In the genomic region with DNA sequence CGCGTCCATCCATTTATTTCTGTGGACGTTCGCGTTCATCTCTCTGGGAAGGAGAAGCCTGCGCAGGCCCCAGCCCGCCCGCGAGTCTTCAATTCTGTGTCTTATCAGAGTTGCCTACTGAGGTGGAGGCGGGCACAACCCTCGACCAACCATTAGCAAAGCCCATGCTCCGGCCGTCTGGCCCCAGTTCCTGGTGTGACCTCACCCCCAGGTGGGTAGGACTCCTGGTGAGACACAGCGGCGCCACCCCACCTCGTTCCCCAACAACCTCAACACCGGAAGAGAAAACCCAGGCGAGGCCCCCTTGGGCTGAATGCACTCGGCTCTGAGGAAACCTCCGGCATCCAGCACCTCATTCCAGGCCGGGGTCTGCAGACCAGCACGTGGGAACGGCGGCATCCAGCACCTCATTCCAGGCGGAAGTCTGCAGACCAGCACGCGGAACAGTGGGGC, we compare ENCODE assay signal across 14 cellular contexts. TPM values are rescaled to one million over a fixed set of nuclear protein-coding genes. Genes with fewer than 3 reads are reported as not detected.
DNase-seq lines count a peak whose midpoint lies in the region; ATAC-seq, FAIRE-seq and TF ChIP-seq lines count a peak whose summit lies in the region.
"Had no signal": no experiment of that assay in that cellular context is flagged by ENCODE, and none has a peak within 500 bp of the region (broad histone marks: within the 10 kb centered on the region; RNA-seq: fewer than 3 reads in every experiment).

No MANE protein-coding gene starts in this region.

- H3K27me3 Mint-ChIP-seq in activated naive CD4-positive, alpha-beta T cell treated with anti-CD3 and anti-CD28 coated beads, Interleukin-2, amount 50 U/mL, for 24 hours: no peaks in the 10 kb centered on the region
- H3K27me3 Mint-ChIP-seq in activated naive CD4-positive, alpha-beta T cell treated with anti-CD3 and anti-CD28 coated beads, Interleukin-2, amount 10 ng/mL, durations not matched to agents 7 days and 5 days: no peaks in the 10 kb centered on the region
- H3K27me3 Mint-ChIP-seq in naive thymus-derived CD4-positive, alpha-beta T cell: no peaks in the 10 kb centered on the region
- H3K27me3 Mint-ChIP-seq: activated CD4-positive, alpha-beta T cell treated with anti-CD3 and anti-CD28 coated beads for 36 hours; IgD-negative memory B cell had no signal

- peaks cover 0 to 5% of the 10 kb centered on the region in 2 donors for H3K4me1 ChIP-seq in naive thymus-derived CD4-positive, alpha-beta T cell (ENCODE audit: control insufficient read depth in 2 of 2, insufficient read depth in 2 of 2, low read length in 2 of 2)
- H3K4me1 ChIP-seq in transverse colon: peaks cover 51 to 68% (median 61%) of the 10 kb centered on the region in 4 donors

- H3K4me3 Mint-ChIP-seq in activated naive CD4-positive, alpha-beta T cell treated with anti-CD3 and anti-CD28 coated beads, Interleukin-2, amount 50 U/mL, for 24 hours: peak overlapping the region; percentile 59
- H3K4me3 Mint-ChIP-seq in activated naive CD4-positive, alpha-beta T cell treated with anti-CD3 and anti-CD28 coated beads, Interleukin-2, amount 10 ng/mL, durations not matched to agents 7 days and 5 days: no peak overlapping the region
- peak overlapping the region in 6 of 10 donors; percentile 35 to 71 (median 52) for H3K4me3 Mint-ChIP-seq in naive thymus-derived CD4-positive, alpha-beta T cell
- H3K4me3 Mint-ChIP-seq: activated CD4-positive, alpha-beta T cell treated with anti-CD3 and anti-CD28 coated beads for 36 hours had no signal

- H3K9me3 Mint-ChIP-seq in activated naive CD4-positive, alpha-beta T cell treated with anti-CD3 and anti-CD28 coated beads, Interleukin-2, amount 50 U/mL, for 24 hours: no peaks in the 10 kb centered on the region
- no peaks in the 10 kb centered on the region for H3K9me3 Mint-ChIP-seq in activated naive CD4-positive, alpha-beta T cell treated with anti-CD3 and anti-CD28 coated beads, Interleukin-2, amount 10 ng/mL, durations not matched to agents 7 days and 5 days
- no peaks in the 10 kb centered on the region for H3K9me3 Mint-ChIP-seq in naive thymus-derived CD4-positive, alpha-beta T cell
- H3K9me3 Mint-ChIP-seq: IgD-negative memory B cell had no signal

- intact Hi-C loops in naive thymus-derived CD4-positive, alpha-beta T cell (cut with micrococcal nuclease): loop anchor here in 1 of 2 donors (5.0 kb wide), 1 partner anchor 36 kb away; the partner anchor contains the start of gene ZNF444
- intact Hi-C loops in transverse colon (cut with DNase I; ENCODE audit: low total_unique reads): no loop called here

- CTCF ChIA-PET in activated naive CD4-positive, alpha-beta T cell treated with anti-CD3 and anti-CD28 coated beads, Interleukin-2, amount 10 ng/mL, durations not matched to agents 7 days and 5 days (lab: Charles Lee): no interaction called here
- CTCF ChIA-PET in naive thymus-derived CD4-positive, alpha-beta T cell (lab: Charles Lee): interaction anchor here (0.6 to 0.9 kb wide), 3 partner anchors 36 to 946 kb away, joined by 3 to 5 read pairs (median 4); no protein-coding TSS in a partner anchor

- H3K9me3 ChIP-seq in naive thymus-derived CD4-positive, alpha-beta T cell (ENCODE audit: control insufficient read depth in 2 of 3, low read length in 3 of 3): no peaks in the 10 kb centered on the region
- no peaks in the 10 kb centered on the region for H3K9me3 ChIP-seq in transverse colon
- H3K9me3 ChIP-seq: Peyer's patch, thoracic aorta had no signal

- WGBS in transverse colon (ENCODE audit: low coverage in 1 of 2), 2 donors: 66% methylated on average over 19 of the region's 27 CpGs; no CpG with 5 or more reads in 1 of the 2 donors

- no peak for TF ChIP-seq EP300 in transverse colon (IDR thresholded peaks at IDR 0.05; ENCODE audit: low read depth)

- peaks cover 46% of the 10 kb centered on the region for H3K4me1 Mint-ChIP-seq in activated naive CD4-positive, alpha-beta T cell treated with anti-CD3 and anti-CD28 coated beads, Interleukin-2, amount 50 U/mL, for 24 hours
- peaks cover 37% of the 10 kb centered on the region for H3K4me1 Mint-ChIP-seq in activated naive CD4-positive, alpha-beta T cell treated with anti-CD3 and anti-CD28 coated beads, Interleukin-2, amount 10 ng/mL, durations not matched to agents 7 days and 5 days
- peaks cover 23 to 58% (median 40%) of the 10 kb centered on the region in 7 donors for H3K4me1 Mint-ChIP-seq in naive thymus-derived CD4-positive, alpha-beta T cell

- in situ Hi-C loops in transverse colon (cut with MboI; ENCODE audit: low pct_ligation_motif_present in 1 of 4, low pct_unique_long_range_greater_than_20kb in 1 of 4, low sequenced_read_pairs in 3 of 4): no loop called here

- H3K36me3 ChIP-seq in naive thymus-derived CD4-positive, alpha-beta T cell (ENCODE audit: control insufficient read depth in 2 of 3, insufficient read depth in 3 of 3, low read length in 3 of 3): peaks cover 0 to 26% (median 0%) of the 10 kb centered on the region in 3 experiments
- H3K36me3 ChIP-seq in transverse colon: peaks cover 0 to 10% (median 4%) of the 10 kb centered on the region in 4 donors

- no peak for ATAC-seq in naive thymus-derived CD4-positive, alpha-beta T cell
- ATAC-seq in HG03039 (IDR thresholded peaks at IDR 0.05; ENCODE audit: unreplicated experiment) (no peak), GM21723 (IDR thresholded peaks at IDR 0.05; ENCODE audit: unreplicated experiment) (no peak)
- ATAC-seq: activated CD4-positive, alpha-beta T cell treated with anti-CD3 and anti-CD28 coated beads for 36 hours had no signal

- DNase-seq in activated naive CD4-positive, alpha-beta T cell treated with anti-CD3 and anti-CD28 coated beads, Interleukin-2, amount 10 ng/mL, durations not matched to agents 7 days and 5 days: no peak
- no peak for DNase-seq in naive thymus-derived CD4-positive, alpha-beta T cell
- DNase-seq in transverse colon (peak; percentile 83), GM12891 (ENCODE audit: insufficient read length, low spot score) (no peak)
- DNase-seq: activated CD4-positive, alpha-beta T cell treated with anti-CD3 and anti-CD28 coated beads for 36 hours; NCI-H1417; NCI-H510A had no signal

- no peaks in the 10 kb centered on the region for H3K27me3 ChIP-seq in naive thymus-derived CD4-positive, alpha-beta T cell (ENCODE audit: control insufficient read depth in 2 of 2, insufficient read depth in 2 of 2, low read length in 2 of 2)
- no peaks in the 10 kb centered on the region for H3K27me3 ChIP-seq in transverse colon
- H3K27me3 ChIP-seq: Peyer's patch had no signal

- H3K27ac Mint-ChIP-seq in activated naive CD4-positive, alpha-beta T cell treated with anti-CD3 and anti-CD28 coated beads, Interleukin-2, amount 50 U/mL, for 24 hours: no peak overlapping the region
- H3K27ac Mint-ChIP-seq in activated naive CD4-positive, alpha-beta T cell treated with anti-CD3 and anti-CD28 coated beads, Interleukin-2, amount 10 ng/mL, durations not matched to agents 7 days and 5 days: no peak overlapping the region
- peak overlapping the region in 5 of 9 donors; percentile 1 to 77 (median 46) for H3K27ac Mint-ChIP-seq in naive thymus-derived CD4-positive, alpha-beta T cell
- H3K27ac Mint-ChIP-seq: activated CD4-positive, alpha-beta T cell treated with anti-CD3 and anti-CD28 coated beads for 36 hours had no signal

- POLR2A ChIA-PET in naive thymus-derived CD4-positive, alpha-beta T cell (lab: Charles Lee): no interaction called here

- H3K27ac ChIP-seq in cingulate gyrus (ENCODE audit: low read depth, low read length) (peak overlapping the region; percentile 75), transverse colon (peak overlapping the region; percentile 84 to 92 (median 90))
- H3K27ac ChIP-seq in naive thymus-derived CD4-positive, alpha-beta T cell (ENCODE audit: low read depth, low read length): no peak overlapping the region

- no peak for TF ChIP-seq CTCF in transverse colon (IDR thresholded peaks at IDR 0.05)

- FAIRE-seq in GM12891 (lab: Jason Lieb, UNC): no peak

- TF ChIP-seq POLR2A in transverse colon (IDR thresholded peaks at IDR 0.05) (peak; percentile 90), GM12891 (IDR thresholded peaks at IDR 0.05; ENCODE audit: low read depth, low read length) (no peak)

- H3K36me3 Mint-ChIP-seq in activated naive CD4-positive, alpha-beta T cell treated with anti-CD3 and anti-CD28 coated beads, Interleukin-2, amount 50 U/mL, for 24 hours: peaks cover 2% of the 10 kb centered on the region
- peaks cover 9% of the 10 kb centered on the region for H3K36me3 Mint-ChIP-seq in activated naive CD4-positive, alpha-beta T cell treated with anti-CD3 and anti-CD28 coated beads, Interleukin-2, amount 10 ng/mL, durations not matched to agents 7 days and 5 days
- H3K36me3 Mint-ChIP-seq in naive thymus-derived CD4-positive, alpha-beta T cell: peaks cover 0 to 7% (median 0%) of the 10 kb centered on the region in 5 donors
- H3K36me3 Mint-ChIP-seq: IgD-negative memory B cell had no signal

- no peak overlapping the region for H3K4me3 ChIP-seq in naive thymus-derived CD4-positive, alpha-beta T cell (ENCODE audit: low read length)
- peak overlapping the region in 3 of 4 donors; percentile 19 to 37 (median 22) for H3K4me3 ChIP-seq in transverse colon
- H3K4me3 ChIP-seq: thoracic aorta had no signal

TF ChIP-seq in GM12891, 5 proteins besides CTCF, POLR2A, EP300 and RAD21:
- TF ChIP-seq PAX5 (IDR thresholded peaks at IDR 0.05; ENCODE audit: insufficient read depth, low read length, severe bottlenecking) (no peak), POLR2AphosphoS5 (IDR thresholded peaks at IDR 0.05; ENCODE audit: low read depth, low read length) (no peak), TAF1 (IDR thresholded peaks at IDR 0.05; ENCODE audit: low read depth, low read length) (no peak), POU2F2 (IDR thresholded peaks at IDR 0.05; ENCODE audit: low read depth, low read length) (no peak), SPI1 (IDR thresholded peaks at IDR 0.05; ENCODE audit: low read depth, low read length) (no peak)
TF ChIP-seq in GM12891: peak in this region for 0.

RNA-seq across cellular contexts. Expression of gene ZNF787, which starts 14.7 kb away (rescaled TPM):
- total RNA-seq in naive thymus-derived CD4-positive, alpha-beta T cell: 10 to 100 TPM; 19.7 to 41.2 (median 33.0) TPM
- 1 to 10 TPM; 1.5 to 2.4 TPM for polyA plus RNA-seq in naive thymus-derived CD4-positive, alpha-beta T cell
- total RNA-seq in transverse colon: 10 to 100 TPM; 24.9 to 53.1 (median 27.4) TPM
- polyA plus RNA-seq in GM12891 (2012; ENCODE audit: low read depth, missing spikeins): 16.4 TPM

RNA-seq across cellular contexts. Expression of gene ZNF444, which starts 34.7 kb away (rescaled TPM):
- total RNA-seq in naive thymus-derived CD4-positive, alpha-beta T cell: 10 to 100 TPM; 22.2 to 49.6 (median 35.7) TPM
- 10 to 100 TPM; 15.9 to 35.3 TPM for polyA plus RNA-seq in naive thymus-derived CD4-positive, alpha-beta T cell
- 100 to 1,000 TPM in 1 of 4 donors, 10 to 100 TPM in 3; 20.7 to 148 (median 39.2) TPM for total RNA-seq in transverse colon
- polyA plus RNA-seq in GM12891 (2012; ENCODE audit: low read depth, missing spikeins): 15.0 TPM

Comparison
In these comparisons a context has a peak if more than half of its experiments do, and no peak if none do; other contexts are left out.
1. H3K27ac Mint-ChIP-seq: peak in naive thymus-derived CD4-positive, alpha-beta T cell (5 of 9); none in activated naive CD4-positive, alpha-beta T cell treated with anti-CD3 and anti-CD28 coated beads, Interleukin-2, amount 50 U/mL, for 24 hours (single experiment) and activated naive CD4-positive, alpha-beta T cell treated with anti-CD3 and anti-CD28 coated beads, Interleukin-2, amount 10 ng/mL, durations not matched to agents 7 days and 5 days (single experiment).